In genomic region chr14:103395245-103395644, GRCh38 we compare ENCODE assay signal across 13 cellular contexts. TPM values are rescaled to one million over a fixed set of nuclear protein-coding genes. Genes with fewer than 3 reads are reported as not detected.
DNase-seq lines count a peak whose midpoint lies in the region; ATAC-seq, FAIRE-seq and TF ChIP-seq lines count a peak whose summit lies in the region.
"Had no signal": no experiment of that assay in that cellular context is flagged by ENCODE, and none has a peak within 500 bp of the region (broad histone marks: within the 10 kb centered on the region; RNA-seq: fewer than 3 reads in every experiment).

No MANE protein-coding gene starts in this region.

- peaks cover 71% of the 10 kb centered on the region for H3K4me1 Mint-ChIP-seq in activated T-cell treated with anti-CD3 and anti-CD28 coated beads, Interleukin-2, amount 50 U/mL, for 4 hours (ENCODE audit: low read depth)

- no peak for DNase-seq in activated T-cell treated with anti-CD3 and anti-CD28 coated beads, Interleukin-2, amount 50 U/mL, for 4 hours
- DNase-seq in activated T-cell treated with anti-CD3 and anti-CD28 coated beads for 4 hours (no peak), PC-9 (peak in 1 of 2 experiments; percentile 49), endothelial cell of umbilical vein (ENCODE audit: low read depth, low spot score) (peak; percentile 21), spleen (no peak), iPS-NIHi11 (ENCODE audit: low spot score) (no peak)
- DNase-seq: NCI-H69 had no signal

- H3K4me2 ChIP-seq in PC-9 (peak overlapping the region; percentile 27), endothelial cell of umbilical vein (ENCODE audit: insufficient read depth, low read length) (no peak overlapping the region)

- H3K9me1 ChIP-seq in endothelial cell of umbilical vein (replicated peaks; ENCODE audit: control insufficient read depth, extremely low read depth, insufficient read depth, low read length) = no peaks in the 10 kb centered on the region

- POLR2A ChIA-PET in PC-9 (lab: Charles Lee; ENCODE audit: unreplicated experiment) (no interaction called here), endothelial cell of umbilical vein (lab: Charles Lee) (no interaction called here)

- H3K27me3 ChIP-seq in PC-9 (ENCODE audit: insufficient read depth, low read depth) = no peaks in the 10 kb centered on the region
- no peaks in the 10 kb centered on the region for H3K27me3 ChIP-seq in endothelial cell of umbilical vein (ENCODE audit: control insufficient read depth in 2 of 2, insufficient read depth in 2 of 2, low read length in 2 of 2)
- no peaks in the 10 kb centered on the region for H3K27me3 ChIP-seq in spleen (replicated peaks in 1 of 7)

- FAIRE-seq in endothelial cell of umbilical vein (lab: Jason Lieb, UNC) = no peak

- dilution Hi-C loops in endothelial cell of umbilical vein (cut with MboI; ENCODE audit: extremely low pct_ligation_motif_present, low sequenced_read_pairs) = no loop called here

- H3K4me1 ChIP-seq in PC-9 (replicated peaks; ENCODE audit: insufficient read depth) (peaks cover 68% of the 10 kb centered on the region), endothelial cell of umbilical vein (ENCODE audit: control insufficient read depth, extremely low read depth, insufficient read depth, low read length) (peaks cover 33% of the 10 kb centered on the region), spleen (peaks cover 67 to 100% (median 95%) of the 10 kb centered on the region in 6 donors)

- 44 to 61% (median 48%) methylated on average over 2 of the region's 2 CpGs for WGBS in spleen, 5 donors

- no peak overlapping the region for H2AFZ ChIP-seq in PC-9
- no peak overlapping the region for H2AFZ ChIP-seq in endothelial cell of umbilical vein (ENCODE audit: low read depth, low read length)

- H3F3A ChIP-seq in PC-9 (ENCODE audit: insufficient read depth, low read depth) = peaks cover 82% of the 10 kb centered on the region

- 0 out of 2 replicates have a peak, but pooled peaks cover 1% of the 10 kb centered on the region for H3K36me3 ChIP-seq in PC-9 (ENCODE audit: low read depth)
- no peaks in the 10 kb centered on the region for H3K36me3 ChIP-seq in endothelial cell of umbilical vein (ENCODE audit: control insufficient read depth in 2 of 2, extremely low read depth in 1 of 2, insufficient read depth in 2 of 2, low read length in 2 of 2)
- H3K36me3 ChIP-seq in spleen = no peaks in the 10 kb centered on the region

- no peaks in the 10 kb centered on the region for H3K9me3 Mint-ChIP-seq in activated T-cell treated with anti-CD3 and anti-CD28 coated beads, Interleukin-2, amount 50 U/mL, for 4 hours
- H3K9me3 Mint-ChIP-seq: T-helper 1 cell treated with Interleukin-12 subunit alpha and Interleukin-12 subunit beta and Interleukin-4 antibody, amounts not matched to agents 30 μg/mL and 1 μg/mL, for 36 hours had no signal

- H3K9ac ChIP-seq in endothelial cell of umbilical vein (replicated peaks; ENCODE audit: extremely low read depth, insufficient read depth, low read length) = no peak overlapping the region

- H3K79me2 ChIP-seq in PC-9 (ENCODE audit: low read depth) = peaks cover 100% of the 10 kb centered on the region
- peaks cover 96% of the 10 kb centered on the region for H3K79me2 ChIP-seq in endothelial cell of umbilical vein (ENCODE audit: control insufficient read depth, insufficient read depth, low read length)

- H3K9me3 ChIP-seq in PC-9 (ENCODE audit: insufficient read depth, low read depth) (no peaks in the 10 kb centered on the region), endothelial cell of umbilical vein (replicated peaks; ENCODE audit: control insufficient read depth, insufficient read depth, low read length) (no peaks in the 10 kb centered on the region), spleen (no peaks in the 10 kb centered on the region)

- TF ChIP-seq CTCF in PC-9 (conservative IDR thresholded peaks at IDR 0.05) = no peak
- no peak for TF ChIP-seq CTCF in endothelial cell of umbilical vein (IDR thresholded peaks at IDR 0.05; ENCODE audit: extremely low read depth in 1 of 2, insufficient read depth in 1 of 2, low read depth in 1 of 2, low read length in 2 of 2)
- no peak for TF ChIP-seq CTCF in spleen (IDR thresholded peaks at IDR 0.05 in 8 of 11, conservative IDR thresholded peaks at IDR 0.05 in 3 of 11)

- H3K4me3 ChIP-seq in PC-9 = no peak overlapping the region
- no peak overlapping the region for H3K4me3 ChIP-seq in endothelial cell of umbilical vein (replicated peaks in 1 of 3; ENCODE audit: insufficient read depth in 1 of 3, low read depth in 1 of 3, low read length in 3 of 3)
- H3K4me3 ChIP-seq in spleen = no peak overlapping the region
- H3K4me3 ChIP-seq: lung, skin epidermis had no signal

- H3K36me3 Mint-ChIP-seq in activated T-cell treated with anti-CD3 and anti-CD28 coated beads, Interleukin-2, amount 50 U/mL, for 4 hours (ENCODE audit: insufficient read depth) = peaks cover 4% of the 10 kb centered on the region

- peaks cover 92% of the 10 kb centered on the region for H4K20me1 ChIP-seq in PC-9 (ENCODE audit: insufficient read depth)
- peaks cover 31% of the 10 kb centered on the region for H4K20me1 ChIP-seq in endothelial cell of umbilical vein (replicated peaks; ENCODE audit: control insufficient read depth, extremely low read depth, insufficient read depth, low read length)

- no TSS peak for BruUV-seq in PC-9 (replicated peaks; lab: Mats Ljungman, UMichigan)
- BruUV-seq in endothelial cell of umbilical vein (replicated peaks; lab: Mats Ljungman, UMichigan) = no TSS peak

- no peaks in the 10 kb centered on the region for H3K9me2 ChIP-seq in PC-9 (ENCODE audit: insufficient read depth)

- no peak for TF ChIP-seq POLR2A in endothelial cell of umbilical vein (IDR thresholded peaks at IDR 0.05; ENCODE audit: low read depth, low read length)
- no peak for TF ChIP-seq POLR2A in spleen (IDR thresholded peaks at IDR 0.05)

- no peak for ATAC-seq in activated T-cell treated with anti-CD3 and anti-CD28 coated beads, Interleukin-2, amount 50 U/mL, for 4 hours
- ATAC-seq in HG03039 (IDR thresholded peaks at IDR 0.05; ENCODE audit: unreplicated experiment) = no peak
- ATAC-seq in HG03432 (IDR thresholded peaks at IDR 0.05; ENCODE audit: unreplicated experiment) = no peak
- ATAC-seq: esophagus mucosa had no signal

- H3K27ac ChIP-seq in PC-9 (peak overlapping the region; percentile 84; the same call in 1 of the 2 replicates), endothelial cell of umbilical vein (ENCODE audit: insufficient read depth, low read depth, low read length) (no peak overlapping the region), spleen (peak overlapping the region in 6 of 8 donors; percentile 6 to 64 (median 27))

- intact Hi-C loops in PC-9 (cut with micrococcal nuclease; ENCODE audit: unreplicated experiment) = loop anchor here (10.0 kb wide), 2 partner anchors 290 to 870 kb away; no protein-coding TSS in a partner anchor
- intact Hi-C loops in endothelial cell of umbilical vein (cut with micrococcal nuclease) = no loop called here
- intact Hi-C loops in spleen (cut with DNase I; ENCODE audit: low total_unique reads) = loop anchor here (10.0 kb wide), 1 partner anchor 80 kb away; no protein-coding TSS in a partner anchor

- CTCF ChIA-PET in PC-9 (lab: Charles Lee) (no interaction called here), endothelial cell of umbilical vein (lab: Charles Lee) (no interaction called here)

- H3K4me3 Mint-ChIP-seq in activated T-cell treated with anti-CD3 and anti-CD28 coated beads, Interleukin-2, amount 50 U/mL, for 4 hours = peak overlapping the region; percentile 40
- H3K4me3 Mint-ChIP-seq: T-helper 1 cell treated with Interleukin-12 subunit alpha and Interleukin-12 subunit beta and Interleukin-4 antibody, amounts not matched to agents 30 μg/mL and 1 μg/mL, for 36 hours had no signal

- H3K27me3 Mint-ChIP-seq in activated T-cell treated with anti-CD3 and anti-CD28 coated beads, Interleukin-2, amount 50 U/mL, for 4 hours (ENCODE audit: low read depth) = no peaks in the 10 kb centered on the region

TF ChIP-seq in endothelial cell of umbilical vein, 7 proteins besides CTCF, POLR2A, EP300 and RAD21:
- TF ChIP-seq MYC (IDR thresholded peaks at IDR 0.05; ENCODE audit: low read depth, low read length) = no peak
- TF ChIP-seq JUN (IDR thresholded peaks at IDR 0.05; ENCODE audit: borderline replicate concordance, insufficient read depth, insufficient read length, low read depth) = no peak
- TF ChIP-seq GATA2 (IDR thresholded peaks at IDR 0.05; ENCODE audit: insufficient read depth, insufficient read length, low read depth, low read length) = no peak
- TF ChIP-seq, protein P1, sequence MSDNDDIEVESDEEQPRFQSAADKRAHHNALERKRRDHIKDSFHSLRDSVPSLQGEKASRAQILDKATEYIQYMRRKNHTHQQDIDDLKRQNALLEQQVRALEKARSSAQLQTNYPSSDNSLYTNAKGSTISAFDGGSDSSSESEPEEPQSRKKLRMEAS (IDR thresholded peaks at IDR 0.05; ENCODE audit: insufficient read depth, insufficient read length) = no peak
- no peak for TF ChIP-seq POLR2AphosphoS5 (IDR thresholded peaks at IDR 0.05; ENCODE audit: insufficient read depth, low read depth, low read length)
- TF ChIP-seq FOS (IDR thresholded peaks at IDR 0.05; ENCODE audit: borderline replicate concordance, insufficient read depth, low read length) = no peak
- no peak for TF ChIP-seq EZH2 (IDR thresholded peaks at IDR 0.05; ENCODE audit: borderline replicate concordance, low read depth, low read length, severe bottlenecking)

RNA-seq across cellular contexts. Expression of gene MARK3, which starts 10.0 kb away (rescaled TPM):
- 10 to 100 TPM; 79.9 to 96.2 (median 95.5) TPM for total RNA-seq in activated T-cell treated with anti-CD3 and anti-CD28 coated beads, Interleukin-2, amount 50 U/mL, for 4 hours
- total RNA-seq in PC-9 (2021) (189 and 191 TPM in 2 replicates), endothelial cell of umbilical vein (81.2 and 96.1 TPM in 2 replicates), spleen (100 to 1,000 TPM in 6 of 7 donors, 10 to 100 TPM in 1; 89.3 to 144 (median 114) TPM)
- polyA plus RNA-seq in endothelial cell of umbilical vein (43.7 and 46.6 TPM in 2 replicates), spleen (10 to 100 TPM; 40.4 to 98.7 (median 70.0) TPM)
- 54.9 and 57.5 TPM in 2 replicates for polyA plus RNA-seq in endothelial cell of umbilical vein (2011; cell fraction: cytosol; rRNA removed)
- polyA plus RNA-seq in endothelial cell of umbilical vein (2011; cell fraction: nucleus; rRNA removed) = 201 and 218 TPM in 2 replicates
- 50.9 and 64.9 TPM in 2 replicates for polyA plus RNA-seq in endothelial cell of umbilical vein (2012)
- polyA minus RNA-seq in endothelial cell of umbilical vein = 61.0 and 63.8 TPM in 2 replicates
- 62.7 TPM for polyA minus RNA-seq in endothelial cell of umbilical vein (2011; cell fraction: cytosol; rRNA and poly(A)+ RNA removed)
- polyA minus RNA-seq in endothelial cell of umbilical vein (2011; cell fraction: nucleus; rRNA and poly(A)+ RNA removed) = 106 and 157 TPM in 2 replicates
